Comparison of ENCODE assay signal across 7 cellular contexts in the genomic region with DNA sequence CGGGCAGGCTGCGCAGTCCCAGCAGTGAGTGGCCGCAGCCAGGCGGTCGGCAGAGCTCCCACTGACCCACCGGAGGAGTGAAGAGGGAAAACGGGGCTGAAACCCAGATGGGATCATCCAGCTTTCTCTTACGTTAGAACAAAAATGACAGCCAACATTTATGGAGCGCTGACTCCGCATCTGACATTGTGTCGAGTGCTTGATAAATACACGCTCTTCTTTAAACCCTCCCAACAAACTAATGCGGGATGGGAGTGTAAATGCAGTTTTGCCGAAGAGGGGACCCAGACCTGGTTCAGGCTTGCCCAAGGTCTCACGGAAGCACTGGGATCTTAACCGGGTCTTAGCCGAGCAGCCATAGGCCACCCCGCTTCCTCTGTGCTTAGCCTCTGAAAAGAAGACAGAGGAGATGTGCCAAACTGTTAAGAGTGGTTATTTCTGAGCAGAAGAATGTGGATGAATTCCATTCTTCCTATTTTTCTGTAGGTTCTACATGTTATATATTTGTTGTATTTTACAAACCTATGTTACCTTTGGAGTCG. TPM values are rescaled to one million over a fixed set of nuclear protein-coding genes. Genes with fewer than 3 reads are reported as not detected.
DNase-seq lines count a peak whose midpoint lies in the region; ATAC-seq and TF ChIP-seq lines count a peak whose summit lies in the region.

No MANE protein-coding gene starts in this region.

- H3K4me1 ChIP-seq in iPS-20b (ENCODE audit: insufficient read depth, low read length) = peaks cover 28% of the 10 kb centered on the region
- peaks cover 36% of the 10 kb centered on the region for H3K4me1 ChIP-seq in body of pancreas

- intact Hi-C loops in body of pancreas (cut with DNase I) = no loop called here

- H3K27me3 ChIP-seq in iPS-20b (ENCODE audit: insufficient read depth, low read length) (peaks cover 68% of the 10 kb centered on the region), body of pancreas (no peaks in the 10 kb centered on the region)

- peak overlapping the region; percentile 33; the same call in 1 of the 2 replicates for H3K9ac ChIP-seq in iPS-20b (ENCODE audit: low read depth, low read length)

- H3K4me3 ChIP-seq in HFF-Myc (replicated peaks; ENCODE audit: low read depth, low read length) (peak overlapping the region; percentile 34), iPS-20b (ENCODE audit: low read length) (peak overlapping the region; percentile 69), body of pancreas (no peak overlapping the region)

- no peak overlapping the region for H3K27ac ChIP-seq in iPS-20b (ENCODE audit: low read length)
- no peak overlapping the region for H3K27ac ChIP-seq in body of pancreas

- no peaks in the 10 kb centered on the region for H3K36me3 Mint-ChIP-seq in activated T-helper 17 cell treated with anti-CD3 and anti-CD28 coated beads, Interleukin-2, amount 50 U/mL, for 72 hours (ENCODE audit: low read depth)
- H3K36me3 Mint-ChIP-seq in stimulated activated memory B cell treated with anti-CD40 and anti-IgM and Interleukin-4, amounts not matched to agents 10 μg/mL and 1 μg/mL and 100 μg/mL, for 72 hours = no peaks in the 10 kb centered on the region

- ATAC-seq in activated T-helper 17 cell treated with anti-CD3 and anti-CD28 coated beads, Interleukin-2, amount 50 U/mL, for 72 hours (replicated peaks) = no peak
- ATAC-seq in stimulated activated memory B cell treated with anti-CD40 and anti-IgM and Interleukin-4, amounts not matched to agents 10 μg/mL and 1 μg/mL and 100 μg/mL, for 72 hours = no peak
- no peak for ATAC-seq in body of pancreas
- ATAC-seq in GM18519 (IDR thresholded peaks at IDR 0.05; ENCODE audit: low FRiP score, unreplicated experiment) = no peak

- H3K9me3 ChIP-seq in iPS-20b (ENCODE audit: insufficient read depth, low read depth, low read length) (no peaks in the 10 kb centered on the region), body of pancreas (no peaks in the 10 kb centered on the region)

- no peaks in the 10 kb centered on the region for H3K36me3 ChIP-seq in iPS-20b (ENCODE audit: insufficient read depth, low read depth, low read length)
- no peaks in the 10 kb centered on the region for H3K36me3 ChIP-seq in body of pancreas (replicated peaks in 1 of 2; ENCODE audit: insufficient read depth in 1 of 2, low read depth in 2 of 2)

- H3K4me3 Mint-ChIP-seq in activated T-helper 17 cell treated with anti-CD3 and anti-CD28 coated beads, Interleukin-2, amount 50 U/mL, for 72 hours = peak overlapping the region; percentile 75
- peak overlapping the region; percentile 79 for H3K4me3 Mint-ChIP-seq in stimulated activated memory B cell treated with anti-CD40 and anti-IgM and Interleukin-4, amounts not matched to agents 10 μg/mL and 1 μg/mL and 100 μg/mL, for 72 hours

- no peak overlapping the region for H3K27ac Mint-ChIP-seq in activated T-helper 17 cell treated with anti-CD3 and anti-CD28 coated beads, Interleukin-2, amount 50 U/mL, for 72 hours
- peak overlapping the region; percentile 66 for H3K27ac Mint-ChIP-seq in stimulated activated memory B cell treated with anti-CD40 and anti-IgM and Interleukin-4, amounts not matched to agents 10 μg/mL and 1 μg/mL and 100 μg/mL, for 72 hours

- H3K27me3 Mint-ChIP-seq in activated T-helper 17 cell treated with anti-CD3 and anti-CD28 coated beads, Interleukin-2, amount 50 U/mL, for 72 hours = peaks cover 48% of the 10 kb centered on the region
- H3K27me3 Mint-ChIP-seq in stimulated activated memory B cell treated with anti-CD40 and anti-IgM and Interleukin-4, amounts not matched to agents 10 μg/mL and 1 μg/mL and 100 μg/mL, for 72 hours = peaks cover 36% of the 10 kb centered on the region

- TF ChIP-seq CTCF in HFF-Myc (IDR thresholded peaks at IDR 0.05; ENCODE audit: low read depth, low read length, missing control alignments) (no peak), body of pancreas (IDR thresholded peaks at IDR 0.05) (no peak)

- TF ChIP-seq POLR2A in body of pancreas (IDR thresholded peaks at IDR 0.05) = no peak

- H3K9me3 Mint-ChIP-seq in activated T-helper 17 cell treated with anti-CD3 and anti-CD28 coated beads, Interleukin-2, amount 50 U/mL, for 72 hours = no peaks in the 10 kb centered on the region
- no peaks in the 10 kb centered on the region for H3K9me3 Mint-ChIP-seq in stimulated activated memory B cell treated with anti-CD40 and anti-IgM and Interleukin-4, amounts not matched to agents 10 μg/mL and 1 μg/mL and 100 μg/mL, for 72 hours

- H3K4me1 Mint-ChIP-seq in activated T-helper 17 cell treated with anti-CD3 and anti-CD28 coated beads, Interleukin-2, amount 50 U/mL, for 72 hours = peaks cover 18% of the 10 kb centered on the region
- H3K4me1 Mint-ChIP-seq in stimulated activated memory B cell treated with anti-CD40 and anti-IgM and Interleukin-4, amounts not matched to agents 10 μg/mL and 1 μg/mL and 100 μg/mL, for 72 hours = peaks cover 33% of the 10 kb centered on the region

- DNase-seq in HFF-Myc (ENCODE audit: extremely low read depth, low read depth) = no peak
- no peak for DNase-seq in body of pancreas
- no peak for DNase-seq in amniotic stem cell (lab: John Stamatoyannopoulos, UW)

- 77 to 92% methylated on average over 18 to 19 of the region's 19 CpGs for WGBS in body of pancreas, 2 donors

RNA-seq across cellular contexts. Expression of a gene that starts 3.5 kb away (rescaled TPM):
- not detected for total RNA-seq in activated T-helper 17 cell treated with anti-CD3 and anti-CD28 coated beads, Interleukin-2, amount 50 U/mL, for 72 hours
- total RNA-seq in body of pancreas = not detected

Comparison
In these comparisons a context has a peak if more than half of its experiments do, and no peak if none do; other contexts are left out.
1. H3K4me3 ChIP-seq: peak in HFF-Myc (single experiment) and iPS-20b (single experiment); none in body of pancreas (0 of 2).